17 cellular contexts compared by ENCODE assay signal in genomic region chr19:50551713-50552187, GRCh38. TPM values are rescaled to one million over a fixed set of nuclear protein-coding genes. Genes with fewer than 3 reads are reported as not detected.
A peak's percentile ranks its signal among the peaks of the same experiment; 100 is the strongest.
DNase-seq lines count a peak whose midpoint lies in the region; ATAC-seq and TF ChIP-seq lines count a peak whose summit lies in the region.
"Had no signal": no experiment of that assay in that cellular context is flagged by ENCODE, and none has a peak within 500 bp of the region (broad histone marks: within the 10 kb centered on the region; RNA-seq: fewer than 3 reads in every experiment).

No MANE protein-coding gene starts in this region.

- H3K27me3 ChIP-seq in thoracic aorta (replicated peaks; ENCODE audit: insufficient read depth), result no peaks in the 10 kb centered on the region

- DNase-seq in NCI-H1694 (lab: John Stamatoyannopoulos, UW) (peak; percentile 21), NCI-H1694 treated with DMSO at 0.1 percent for 48 hours (lab: John Stamatoyannopoulos, UW) (no peak), chondrocyte (ENCODE audit: low spot score) (no peak), left kidney (ENCODE audit: low read depth, low spot score) (peak; percentile 88), thoracic aorta (ENCODE audit: low spot score) (no peak), NAMALWA (ENCODE audit: low spot score) (no peak)
- no peak for DNase-seq in stimulated activated CD4-positive, alpha-beta T cell treated with anti-CD3 and anti-CD28 coated beads, Interleukin-2, amount 100 ng/mL, for 24 hours
- DNase-seq: adrenal gland, NCI-H2081, PC-3 had no signal

- TF ChIP-seq CTCF in chondrocyte (IDR thresholded peaks at IDR 0.05) (no peak), thoracic aorta (IDR thresholded peaks at IDR 0.05) (no peak)

- H3K4me3 ChIP-seq in thoracic aorta, result peak overlapping the region; percentile 64
- H3K4me3 ChIP-seq: adrenal gland, GM12878 had no signal

- H3K4me3 Mint-ChIP-seq in chondrocyte (ENCODE audit: unreplicated experiment), result no peak overlapping the region

- peaks cover 2 to 6% of the 10 kb centered on the region in 2 donors for H3K4me1 ChIP-seq in thoracic aorta (ENCODE audit: control insufficient read depth in 1 of 2, low read depth in 2 of 2)

- peak overlapping the region; percentile 54 for H3K27ac Mint-ChIP-seq in chondrocyte (ENCODE audit: unreplicated experiment)

- H3K9me3 Mint-ChIP-seq in chondrocyte (ENCODE audit: low read depth), result no peaks in the 10 kb centered on the region

- peak overlapping the region in 1 of 2 donors; percentile 19 for H3K27ac ChIP-seq in thoracic aorta
- H3K27ac ChIP-seq: KMS-11, neutrophil had no signal

- peaks cover 17% of the 10 kb centered on the region for H3K4me1 Mint-ChIP-seq in chondrocyte (ENCODE audit: low read depth)

- no peak for ATAC-seq in thoracic aorta (ENCODE audit: insufficient number of reproducible peaks, low FRiP score, low read depth)
- ATAC-seq in HG02571 (IDR thresholded peaks at IDR 0.05; ENCODE audit: unreplicated experiment), result no peak
- ATAC-seq: GM12878, PC-3 had no signal

- no peaks in the 10 kb centered on the region for H3K9me3 ChIP-seq in thoracic aorta
- H3K9me3 ChIP-seq: adrenal gland, neutrophil had no signal

- H3K36me3 Mint-ChIP-seq in chondrocyte (ENCODE audit: low read depth), result no peaks in the 10 kb centered on the region

- H3K36me3 ChIP-seq in thoracic aorta, result no peaks in the 10 kb centered on the region
- H3K36me3 ChIP-seq: adrenal gland, neutrophil had no signal

- H3K27me3 Mint-ChIP-seq in chondrocyte (ENCODE audit: low read depth), result peaks cover 42% of the 10 kb centered on the region

RNA-seq across cellular contexts. Expression of gene LRRC4B, which starts 16.5 kb away (rescaled TPM):
- 0.31 to 1.2 TPM (median 0.52 TPM) in 3 replicates for total RNA-seq in chondrocyte
- 10 to 100 TPM in 1 of 2 donors, 1 to 10 TPM in 1; 5.3 to 13.7 TPM for total RNA-seq in thoracic aorta
- total RNA-seq: endothelial cell of umbilical vein; GM12878; T-helper 2 cell treated with Interferon-gamma antibody and Interleukin-4, amounts not matched to agents 100 ng/mL and 5 ng/mL, for 36 hours had no signal

RNA-seq across cellular contexts. Expression of gene ASPDH, which starts 38.0 kb away (rescaled TPM):
- total RNA-seq in chondrocyte (not detected in 3 replicates), thoracic aorta (not detected)
- total RNA-seq: A172; endothelial cell of umbilical vein; GM12878; PC-3; T-helper 2 cell treated with Interferon-gamma antibody and Interleukin-4, amounts not matched to agents 100 ng/mL and 5 ng/mL, for 36 hours had no signal

RNA-seq across cellular contexts. Expression of gene JOSD2, which starts 40.8 kb away (rescaled TPM):
- total RNA-seq in chondrocyte, result 42.5 to 44.7 TPM (median 43.1 TPM) in 3 replicates
- total RNA-seq in thoracic aorta, result 10 to 100 TPM; 11.6 to 34.7 TPM

Comparison
In these comparisons a context has a peak if more than half of its experiments do, and no peak if none do; other contexts are left out.
1. DNase-seq: peak in NCI-H1694 (single experiment) and left kidney (single experiment); none in NCI-H1694 treated with DMSO at 0.1 percent for 48 hours (single experiment), chondrocyte (single experiment), thoracic aorta (single experiment), NAMALWA (single experiment) and stimulated activated CD4-positive, alpha-beta T cell treated with anti-CD3 and anti-CD28 coated beads, Interleukin-2, amount 100 ng/mL, for 24 hours (0 of 2).